23 cellular contexts compared by ENCODE assay signal in the genomic region with DNA sequence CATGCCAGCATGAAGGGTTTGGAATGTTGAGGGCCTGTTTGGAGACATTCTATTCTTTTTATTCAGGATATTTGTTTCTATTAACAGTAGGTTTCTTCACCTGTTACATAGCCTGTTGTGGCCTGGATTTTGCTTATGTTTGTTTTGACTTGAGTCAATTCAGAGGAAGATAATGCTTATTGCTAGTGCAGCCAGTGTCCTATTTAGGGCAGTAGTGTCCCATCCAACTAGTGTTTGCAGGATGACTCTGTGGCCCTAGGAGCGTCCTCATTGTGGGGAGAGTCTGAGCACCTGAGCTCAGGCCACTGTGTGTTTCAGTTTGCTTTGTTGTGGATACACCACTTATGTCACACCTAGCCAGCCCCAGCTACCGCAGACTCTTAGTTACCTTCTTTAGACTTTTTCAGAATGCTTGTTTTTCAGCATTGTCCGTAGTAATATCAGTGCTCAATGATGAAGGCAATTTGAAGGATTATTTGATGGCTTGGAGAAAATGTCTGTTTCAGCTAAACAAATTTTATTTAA.
"Had no signal": no experiment of that assay in that cellular context is flagged by ENCODE, and none has a peak within 500 bp of the region (broad histone marks: within the 10 kb centered on the region; RNA-seq: fewer than 3 reads in every experiment).

No MANE protein-coding gene starts in this region.

- H3K4me3 ChIP-seq: MG63, SJSA1, SK-N-MC had no signal

- H3K27ac ChIP-seq: HL-60, SJSA1, SK-N-MC had no signal

- H3K27me3 ChIP-seq: MG63, SJSA1 had no signal

- H3K9me3 ChIP-seq: MG63, SJSA1 had no signal

- H3K36me3 ChIP-seq: MG63 had no signal

- DNase-seq: KBM-7, MG63, NCI-H1092, NCI-H1105 treated with DMSO at 0.1 percent for 48 hours, NCI-H1417 treated with DMSO at 0.1 percent for 48 hours, NCI-H146, NCI-H1694 treated with DMSO at 0.1 percent for 48 hours, NCI-H1930, NCI-H2081, NCI-H2107, NCI-H2227 treated with DMSO at 0.1 percent for 48 hours, NCI-H524, NCI-H526 treated with DMSO at 0.1 percent for 48 hours, NCI-H748 treated with DMSO at 0.1 percent for 48 hours, Right ventricle myocardium superior, RPMI8226, SIG-M5, SW 1271 had no signal

- FAIRE-seq: HTR-8/SVneo, RCC 7860 had no signal

- H3K4me1 ChIP-seq: SJSA1 had no signal
